In the genomic region with DNA sequence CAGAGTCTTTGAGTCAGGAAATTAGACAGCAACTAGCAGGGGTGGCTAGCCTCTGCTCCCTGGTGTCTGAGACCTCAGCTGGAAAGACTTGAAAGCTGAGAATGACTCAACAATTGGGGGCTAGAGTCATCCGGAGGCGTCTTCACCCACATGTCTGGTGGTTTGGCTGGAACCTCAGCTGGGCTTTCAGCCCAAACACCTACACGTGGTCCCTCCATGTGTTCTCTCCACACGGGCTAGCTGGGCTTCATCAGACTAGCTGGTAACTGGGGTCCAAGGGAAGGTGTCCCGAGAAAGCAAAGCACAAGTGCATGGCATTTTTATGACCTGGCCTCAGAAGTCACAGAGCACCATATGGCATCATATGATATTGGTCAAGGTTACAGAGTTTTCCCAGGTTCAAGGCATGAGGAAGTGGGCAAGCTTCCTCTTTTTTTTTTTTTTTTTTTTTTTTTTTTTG, we compare ENCODE assay signal across 1 cellular context.
TF ChIP-seq lines count a peak whose summit lies in the region.

No MANE protein-coding gene starts in this region.

TF ChIP-seq in GM12878, 131 proteins besides CTCF, POLR2A, EP300 and RAD21 (continued from another document and continues in another):
- TF ChIP-seq IKZF1 (conservative IDR thresholded peaks at IDR 0.05) (peak; percentile 66), KAT2A (conservative IDR thresholded peaks at IDR 0.05; ENCODE audit: control insufficient read depth, low read depth, low read length) (no peak), IKZF2 (IDR thresholded peaks at IDR 0.05) (peak; percentile 65 to 75), FOS (IDR thresholded peaks at IDR 0.05; ENCODE audit: borderline replicate concordance, extremely low read depth, insufficient read length) (no peak), CBFB (IDR thresholded peaks at IDR 0.05; ENCODE audit: low read depth) (peak; percentile 64; the same call in 1 of the 2 replicates), CBX3 (IDR thresholded peaks at IDR 0.05; ENCODE audit: borderline replicate concordance, low read depth) (no peak), WRNIP1 (IDR thresholded peaks at IDR 0.05; ENCODE audit: borderline replicate concordance, low read depth, low read length) (no peak), ZZZ3 (IDR thresholded peaks at IDR 0.05; ENCODE audit: control insufficient read depth, insufficient read length, low read depth) (no peak), CHD4 (IDR thresholded peaks at IDR 0.05) (no peak), SIX5 (IDR thresholded peaks at IDR 0.05; ENCODE audit: low read depth, low read length, severe bottlenecking) (no peak), NRF1 (conservative IDR thresholded peaks at IDR 0.05; ENCODE audit: low read depth, low read length) (no peak), TCF7 (IDR thresholded peaks at IDR 0.05; ENCODE audit: borderline replicate concordance) (no peak), JUNB (IDR thresholded peaks at IDR 0.05) (peak; percentile 84), ZNF24 (IDR thresholded peaks at IDR 0.05) (no peak)
- TF ChIP-seq, protein P1, sequence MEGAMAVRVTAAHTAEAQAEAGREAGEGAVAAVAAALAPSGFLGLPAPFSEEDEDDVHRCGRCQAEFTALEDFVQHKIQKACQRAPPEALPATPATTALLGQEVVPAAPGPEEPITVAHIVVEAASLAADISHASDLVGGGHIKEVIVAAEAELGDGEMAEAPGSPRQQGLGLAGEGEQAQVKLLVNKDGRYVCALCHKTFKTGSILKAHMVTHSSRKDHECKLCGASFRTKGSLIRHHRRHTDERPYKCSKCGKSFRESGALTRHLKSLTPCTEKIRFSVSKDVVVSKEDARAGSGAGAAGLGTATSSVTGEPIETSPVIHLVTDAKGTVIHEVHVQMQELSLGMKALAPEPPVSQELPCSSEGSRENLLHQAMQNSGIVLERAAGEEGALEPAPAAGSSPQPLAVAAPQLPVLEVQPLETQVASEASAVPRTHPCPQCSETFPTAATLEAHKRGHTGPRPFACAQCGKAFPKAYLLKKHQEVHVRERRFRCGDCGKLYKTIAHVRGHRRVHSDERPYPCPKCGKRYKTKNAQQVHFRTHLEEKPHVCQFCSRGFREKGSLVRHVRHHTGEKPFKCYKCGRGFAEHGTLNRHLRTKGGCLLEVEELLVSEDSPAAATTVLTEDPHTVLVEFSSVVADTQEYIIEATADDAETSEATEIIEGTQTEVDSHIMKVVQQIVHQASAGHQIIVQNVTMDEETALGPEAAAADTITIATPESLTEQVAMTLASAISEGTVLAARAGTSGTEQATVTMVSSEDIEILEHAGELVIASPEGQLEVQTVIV (IDR thresholded peaks at IDR 0.05; ENCODE audit: borderline replicate concordance, partially characterized antibody), result no peak
- TF ChIP-seq, protein P2, sequence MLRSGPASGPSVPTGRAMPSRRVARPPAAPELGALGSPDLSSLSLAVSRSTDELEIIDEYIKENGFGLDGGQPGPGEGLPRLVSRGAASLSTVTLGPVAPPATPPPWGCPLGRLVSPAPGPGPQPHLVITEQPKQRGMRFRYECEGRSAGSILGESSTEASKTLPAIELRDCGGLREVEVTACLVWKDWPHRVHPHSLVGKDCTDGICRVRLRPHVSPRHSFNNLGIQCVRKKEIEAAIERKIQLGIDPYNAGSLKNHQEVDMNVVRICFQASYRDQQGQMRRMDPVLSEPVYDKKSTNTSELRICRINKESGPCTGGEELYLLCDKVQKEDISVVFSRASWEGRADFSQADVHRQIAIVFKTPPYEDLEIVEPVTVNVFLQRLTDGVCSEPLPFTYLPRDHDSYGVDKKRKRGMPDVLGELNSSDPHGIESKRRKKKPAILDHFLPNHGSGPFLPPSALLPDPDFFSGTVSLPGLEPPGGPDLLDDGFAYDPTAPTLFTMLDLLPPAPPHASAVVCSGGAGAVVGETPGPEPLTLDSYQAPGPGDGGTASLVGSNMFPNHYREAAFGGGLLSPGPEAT (IDR thresholded peaks at IDR 0.05; ENCODE audit: low read depth), result 0 out of 2 replicates have a peak, but pooled peaks have one; percentile 34
- TF ChIP-seq, protein P3, sequence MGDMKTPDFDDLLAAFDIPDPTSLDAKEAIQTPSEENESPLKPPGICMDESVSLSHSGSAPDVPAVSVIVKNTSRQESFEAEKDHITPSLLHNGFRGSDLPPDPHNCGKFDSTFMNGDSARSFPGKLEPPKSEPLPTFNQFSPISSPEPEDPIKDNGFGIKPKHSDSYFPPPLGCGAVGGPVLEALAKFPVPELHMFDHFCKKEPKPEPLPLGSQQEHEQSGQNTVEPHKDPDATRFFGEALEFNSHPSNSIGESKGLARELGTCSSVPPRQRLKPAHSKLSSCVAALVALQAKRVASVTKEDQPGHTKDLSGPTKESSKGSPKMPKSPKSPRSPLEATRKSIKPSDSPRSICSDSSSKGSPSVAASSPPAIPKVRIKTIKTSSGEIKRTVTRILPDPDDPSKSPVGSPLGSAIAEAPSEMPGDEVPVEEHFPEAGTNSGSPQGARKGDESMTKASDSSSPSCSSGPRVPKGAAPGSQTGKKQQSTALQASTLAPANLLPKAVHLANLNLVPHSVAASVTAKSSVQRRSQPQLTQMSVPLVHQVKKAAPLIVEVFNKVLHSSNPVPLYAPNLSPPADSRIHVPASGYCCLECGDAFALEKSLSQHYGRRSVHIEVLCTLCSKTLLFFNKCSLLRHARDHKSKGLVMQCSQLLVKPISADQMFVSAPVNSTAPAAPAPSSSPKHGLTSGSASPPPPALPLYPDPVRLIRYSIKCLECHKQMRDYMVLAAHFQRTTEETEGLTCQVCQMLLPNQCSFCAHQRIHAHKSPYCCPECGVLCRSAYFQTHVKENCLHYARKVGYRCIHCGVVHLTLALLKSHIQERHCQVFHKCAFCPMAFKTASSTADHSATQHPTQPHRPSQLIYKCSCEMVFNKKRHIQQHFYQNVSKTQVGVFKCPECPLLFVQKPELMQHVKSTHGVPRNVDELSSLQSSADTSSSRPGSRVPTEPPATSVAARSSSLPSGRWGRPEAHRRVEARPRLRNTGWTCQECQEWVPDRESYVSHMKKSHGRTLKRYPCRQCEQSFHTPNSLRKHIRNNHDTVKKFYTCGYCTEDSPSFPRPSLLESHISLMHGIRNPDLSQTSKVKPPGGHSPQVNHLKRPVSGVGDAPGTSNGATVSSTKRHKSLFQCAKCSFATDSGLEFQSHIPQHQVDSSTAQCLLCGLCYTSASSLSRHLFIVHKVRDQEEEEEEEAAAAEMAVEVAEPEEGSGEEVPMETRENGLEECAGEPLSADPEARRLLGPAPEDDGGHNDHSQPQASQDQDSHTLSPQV (IDR thresholded peaks at IDR 0.05), result no peak
- TF ChIP-seq, protein P4, sequence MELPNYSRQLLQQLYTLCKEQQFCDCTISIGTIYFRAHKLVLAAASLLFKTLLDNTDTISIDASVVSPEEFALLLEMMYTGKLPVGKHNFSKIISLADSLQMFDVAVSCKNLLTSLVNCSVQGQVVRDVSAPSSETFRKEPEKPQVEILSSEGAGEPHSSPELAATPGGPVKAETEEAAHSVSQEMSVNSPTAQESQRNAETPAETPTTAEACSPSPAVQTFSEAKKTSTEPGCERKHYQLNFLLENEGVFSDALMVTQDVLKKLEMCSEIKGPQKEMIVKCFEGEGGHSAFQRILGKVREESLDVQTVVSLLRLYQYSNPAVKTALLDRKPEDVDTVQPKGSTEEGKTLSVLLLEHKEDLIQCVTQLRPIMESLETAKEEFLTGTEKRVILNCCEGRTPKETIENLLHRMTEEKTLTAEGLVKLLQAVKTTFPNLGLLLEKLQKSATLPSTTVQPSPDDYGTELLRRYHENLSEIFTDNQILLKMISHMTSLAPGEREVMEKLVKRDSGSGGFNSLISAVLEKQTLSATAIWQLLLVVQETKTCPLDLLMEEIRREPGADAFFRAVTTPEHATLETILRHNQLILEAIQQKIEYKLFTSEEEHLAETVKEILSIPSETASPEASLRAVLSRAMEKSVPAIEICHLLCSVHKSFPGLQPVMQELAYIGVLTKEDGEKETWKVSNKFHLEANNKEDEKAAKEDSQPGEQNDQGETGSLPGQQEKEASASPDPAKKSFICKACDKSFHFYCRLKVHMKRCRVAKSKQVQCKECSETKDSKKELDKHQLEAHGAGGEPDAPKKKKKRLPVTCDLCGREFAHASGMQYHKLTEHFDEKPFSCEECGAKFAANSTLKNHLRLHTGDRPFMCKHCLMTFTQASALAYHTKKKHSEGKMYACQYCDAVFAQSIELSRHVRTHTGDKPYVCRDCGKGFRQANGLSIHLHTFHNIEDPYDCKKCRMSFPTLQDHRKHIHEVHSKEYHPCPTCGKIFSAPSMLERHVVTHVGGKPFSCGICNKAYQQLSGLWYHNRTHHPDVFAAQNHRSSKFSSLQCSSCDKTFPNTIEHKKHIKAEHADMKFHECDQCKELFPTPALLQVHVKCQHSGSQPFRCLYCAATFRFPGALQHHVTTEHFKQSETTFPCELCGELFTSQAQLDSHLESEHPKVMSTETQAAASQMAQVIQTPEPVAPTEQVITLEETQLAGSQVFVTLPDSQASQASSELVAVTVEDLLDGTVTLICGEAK (IDR thresholded peaks at IDR 0.05; ENCODE audit: borderline replicate concordance), result no peak
- TF ChIP-seq, protein P5, sequence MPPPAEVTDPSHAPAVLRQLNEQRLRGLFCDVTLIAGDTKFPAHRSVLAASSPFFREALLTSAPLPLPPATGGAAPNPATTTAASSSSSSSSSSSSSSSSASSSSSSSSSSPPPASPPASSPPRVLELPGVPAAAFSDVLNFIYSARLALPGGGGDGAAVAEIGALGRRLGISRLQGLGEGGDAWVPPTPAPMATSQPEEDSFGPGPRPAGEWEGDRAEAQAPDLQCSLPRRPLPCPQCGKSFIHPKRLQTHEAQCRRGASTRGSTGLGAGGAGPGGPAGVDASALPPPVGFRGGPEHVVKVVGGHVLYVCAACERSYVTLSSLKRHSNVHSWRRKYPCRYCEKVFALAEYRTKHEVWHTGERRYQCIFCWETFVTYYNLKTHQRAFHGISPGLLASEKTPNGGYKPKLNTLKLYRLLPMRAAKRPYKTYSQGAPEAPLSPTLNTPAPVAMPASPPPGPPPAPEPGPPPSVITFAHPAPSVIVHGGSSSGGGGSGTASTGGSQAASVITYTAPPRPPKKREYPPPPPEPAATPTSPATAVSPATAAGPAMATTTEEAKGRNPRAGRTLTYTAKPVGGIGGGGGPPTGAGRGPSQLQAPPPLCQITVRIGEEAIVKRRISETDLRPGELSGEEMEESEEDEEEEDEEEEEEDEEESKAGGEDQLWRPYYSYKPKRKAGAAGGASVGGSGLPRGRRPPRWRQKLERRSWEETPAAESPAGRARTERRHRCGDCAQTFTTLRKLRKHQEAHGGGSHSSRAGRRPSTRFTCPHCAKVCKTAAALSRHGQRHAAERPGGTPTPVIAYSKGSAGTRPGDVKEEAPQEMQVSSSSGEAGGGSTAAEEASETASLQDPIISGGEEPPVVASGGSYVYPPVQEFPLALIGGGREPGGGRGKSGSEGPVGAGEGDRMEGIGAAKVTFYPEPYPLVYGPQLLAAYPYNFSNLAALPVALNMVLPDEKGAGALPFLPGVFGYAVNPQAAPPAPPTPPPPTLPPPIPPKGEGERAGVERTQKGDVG (CRISPR knock-in tag; IDR thresholded peaks at IDR 0.05), result no peak
- TF ChIP-seq, protein P6, sequence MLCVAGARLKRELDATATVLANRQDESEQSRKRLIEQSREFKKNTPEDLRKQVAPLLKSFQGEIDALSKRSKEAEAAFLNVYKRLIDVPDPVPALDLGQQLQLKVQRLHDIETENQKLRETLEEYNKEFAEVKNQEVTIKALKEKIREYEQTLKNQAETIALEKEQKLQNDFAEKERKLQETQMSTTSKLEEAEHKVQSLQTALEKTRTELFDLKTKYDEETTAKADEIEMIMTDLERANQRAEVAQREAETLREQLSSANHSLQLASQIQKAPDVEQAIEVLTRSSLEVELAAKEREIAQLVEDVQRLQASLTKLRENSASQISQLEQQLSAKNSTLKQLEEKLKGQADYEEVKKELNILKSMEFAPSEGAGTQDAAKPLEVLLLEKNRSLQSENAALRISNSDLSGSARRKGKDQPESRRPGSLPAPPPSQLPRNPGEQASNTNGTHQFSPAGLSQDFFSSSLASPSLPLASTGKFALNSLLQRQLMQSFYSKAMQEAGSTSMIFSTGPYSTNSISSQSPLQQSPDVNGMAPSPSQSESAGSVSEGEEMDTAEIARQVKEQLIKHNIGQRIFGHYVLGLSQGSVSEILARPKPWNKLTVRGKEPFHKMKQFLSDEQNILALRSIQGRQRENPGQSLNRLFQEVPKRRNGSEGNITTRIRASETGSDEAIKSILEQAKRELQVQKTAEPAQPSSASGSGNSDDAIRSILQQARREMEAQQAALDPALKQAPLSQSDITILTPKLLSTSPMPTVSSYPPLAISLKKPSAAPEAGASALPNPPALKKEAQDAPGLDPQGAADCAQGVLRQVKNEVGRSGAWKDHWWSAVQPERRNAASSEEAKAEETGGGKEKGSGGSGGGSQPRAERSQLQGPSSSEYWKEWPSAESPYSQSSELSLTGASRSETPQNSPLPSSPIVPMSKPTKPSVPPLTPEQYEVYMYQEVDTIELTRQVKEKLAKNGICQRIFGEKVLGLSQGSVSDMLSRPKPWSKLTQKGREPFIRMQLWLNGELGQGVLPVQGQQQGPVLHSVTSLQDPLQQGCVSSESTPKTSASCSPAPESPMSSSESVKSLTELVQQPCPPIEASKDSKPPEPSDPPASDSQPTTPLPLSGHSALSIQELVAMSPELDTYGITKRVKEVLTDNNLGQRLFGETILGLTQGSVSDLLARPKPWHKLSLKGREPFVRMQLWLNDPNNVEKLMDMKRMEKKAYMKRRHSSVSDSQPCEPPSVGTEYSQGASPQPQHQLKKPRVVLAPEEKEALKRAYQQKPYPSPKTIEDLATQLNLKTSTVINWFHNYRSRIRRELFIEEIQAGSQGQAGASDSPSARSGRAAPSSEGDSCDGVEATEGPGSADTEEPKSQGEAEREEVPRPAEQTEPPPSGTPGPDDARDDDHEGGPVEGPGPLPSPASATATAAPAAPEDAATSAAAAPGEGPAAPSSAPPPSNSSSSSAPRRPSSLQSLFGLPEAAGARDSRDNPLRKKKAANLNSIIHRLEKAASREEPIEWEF (IDR thresholded peaks at IDR 0.05; ENCODE audit: insufficient replicate concordance, low read depth, low read length), result no peak
- TF ChIP-seq, protein P7, sequence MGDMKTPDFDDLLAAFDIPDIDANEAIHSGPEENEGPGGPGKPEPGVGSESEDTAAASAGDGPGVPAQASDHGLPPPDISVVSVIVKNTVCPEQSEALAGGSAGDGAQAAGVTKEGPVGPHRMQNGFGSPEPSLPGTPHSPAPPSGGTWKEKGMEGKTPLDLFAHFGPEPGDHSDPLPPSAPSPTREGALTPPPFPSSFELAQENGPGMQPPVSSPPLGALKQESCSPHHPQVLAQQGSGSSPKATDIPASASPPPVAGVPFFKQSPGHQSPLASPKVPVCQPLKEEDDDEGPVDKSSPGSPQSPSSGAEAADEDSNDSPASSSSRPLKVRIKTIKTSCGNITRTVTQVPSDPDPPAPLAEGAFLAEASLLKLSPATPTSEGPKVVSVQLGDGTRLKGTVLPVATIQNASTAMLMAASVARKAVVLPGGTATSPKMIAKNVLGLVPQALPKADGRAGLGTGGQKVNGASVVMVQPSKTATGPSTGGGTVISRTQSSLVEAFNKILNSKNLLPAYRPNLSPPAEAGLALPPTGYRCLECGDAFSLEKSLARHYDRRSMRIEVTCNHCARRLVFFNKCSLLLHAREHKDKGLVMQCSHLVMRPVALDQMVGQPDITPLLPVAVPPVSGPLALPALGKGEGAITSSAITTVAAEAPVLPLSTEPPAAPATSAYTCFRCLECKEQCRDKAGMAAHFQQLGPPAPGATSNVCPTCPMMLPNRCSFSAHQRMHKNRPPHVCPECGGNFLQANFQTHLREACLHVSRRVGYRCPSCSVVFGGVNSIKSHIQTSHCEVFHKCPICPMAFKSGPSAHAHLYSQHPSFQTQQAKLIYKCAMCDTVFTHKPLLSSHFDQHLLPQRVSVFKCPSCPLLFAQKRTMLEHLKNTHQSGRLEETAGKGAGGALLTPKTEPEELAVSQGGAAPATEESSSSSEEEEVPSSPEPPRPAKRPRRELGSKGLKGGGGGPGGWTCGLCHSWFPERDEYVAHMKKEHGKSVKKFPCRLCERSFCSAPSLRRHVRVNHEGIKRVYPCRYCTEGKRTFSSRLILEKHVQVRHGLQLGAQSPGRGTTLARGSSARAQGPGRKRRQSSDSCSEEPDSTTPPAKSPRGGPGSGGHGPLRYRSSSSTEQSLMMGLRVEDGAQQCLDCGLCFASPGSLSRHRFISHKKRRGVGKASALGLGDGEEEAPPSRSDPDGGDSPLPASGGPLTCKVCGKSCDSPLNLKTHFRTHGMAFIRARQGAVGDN (IDR thresholded peaks at IDR 0.05), result no peak
